ENCODE assay signal across 1 cellular context in the genomic region with DNA sequence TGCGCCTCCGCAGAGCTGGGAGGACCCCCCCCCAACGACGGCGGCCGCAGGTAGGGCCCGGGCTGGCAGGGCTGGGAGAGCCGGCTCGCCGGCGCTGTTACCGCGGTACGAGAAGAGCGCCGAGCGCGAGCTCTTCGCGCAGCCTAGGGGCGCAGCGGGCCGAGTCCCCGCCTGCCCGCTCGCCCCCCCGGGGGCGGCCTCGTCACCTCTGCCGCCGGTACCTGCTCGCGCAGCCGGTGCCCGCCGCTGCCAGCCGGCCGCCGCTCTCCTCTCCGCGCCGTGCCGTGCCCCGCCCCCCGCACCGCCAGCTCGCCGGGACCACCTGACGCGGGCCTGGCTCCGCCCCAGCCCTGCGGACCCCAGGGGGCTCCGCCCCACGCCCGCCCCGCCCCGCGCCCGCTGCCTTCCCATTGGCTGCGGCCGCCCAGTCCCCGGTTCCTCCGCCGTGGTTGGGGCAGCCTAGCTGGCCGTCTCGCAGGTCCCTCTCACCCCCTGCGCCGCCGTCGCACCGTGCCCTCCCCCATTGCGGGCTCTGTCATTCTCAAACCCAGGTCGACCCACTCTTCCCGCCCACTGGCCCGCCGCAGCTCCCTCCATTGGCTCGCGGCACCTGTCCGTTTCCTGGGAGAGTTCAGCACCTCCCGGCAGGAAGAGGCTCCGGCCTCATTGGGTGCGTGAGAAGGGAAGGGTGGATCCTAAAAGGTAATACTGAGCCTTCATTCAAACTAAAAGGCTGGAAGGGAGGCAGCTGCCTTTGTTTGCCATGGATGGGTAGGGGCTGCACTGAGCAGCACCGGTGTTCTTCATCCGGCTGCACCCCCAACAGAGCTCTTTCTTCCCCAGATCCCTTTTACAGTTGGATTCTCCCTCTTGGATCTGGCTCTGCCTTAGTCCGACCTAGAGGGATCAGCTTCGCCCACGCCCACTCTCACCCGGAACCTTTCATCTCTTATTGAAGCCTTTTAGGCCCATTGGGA.
TF ChIP-seq lines count a peak whose summit lies in the region.

Gene MAP3K9 (minus strand): TSS at position 276 of the 977 bp plus-strand sequence. CDS start 342 bp downstream, outside the sequence.

TF ChIP-seq in HepG2, 621 proteins besides CTCF, POLR2A, EP300 and RAD21 (continued from another document and continues in another):
- TF ChIP-seq ZNF782 (CRISPR knock-in tag; IDR thresholded peaks at IDR 0.05; ENCODE audit: borderline replicate concordance): no peak
- no peak for TF ChIP-seq ZNF773 (CRISPR knock-in tag; IDR thresholded peaks at IDR 0.05; ENCODE audit: borderline replicate concordance)
- TF ChIP-seq, protein P1, sequence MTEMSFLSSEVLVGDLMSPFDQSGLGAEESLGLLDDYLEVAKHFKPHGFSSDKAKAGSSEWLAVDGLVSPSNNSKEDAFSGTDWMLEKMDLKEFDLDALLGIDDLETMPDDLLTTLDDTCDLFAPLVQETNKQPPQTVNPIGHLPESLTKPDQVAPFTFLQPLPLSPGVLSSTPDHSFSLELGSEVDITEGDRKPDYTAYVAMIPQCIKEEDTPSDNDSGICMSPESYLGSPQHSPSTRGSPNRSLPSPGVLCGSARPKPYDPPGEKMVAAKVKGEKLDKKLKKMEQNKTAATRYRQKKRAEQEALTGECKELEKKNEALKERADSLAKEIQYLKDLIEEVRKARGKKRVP (CRISPR knock-in tag; IDR thresholded peaks at IDR 0.05): no peak
- TF ChIP-seq ZNF83 (CRISPR knock-in tag; IDR thresholded peaks at IDR 0.05; ENCODE audit: borderline replicate concordance): no peak
- no peak for TF ChIP-seq HNF1A (IDR thresholded peaks at IDR 0.05; ENCODE audit: low read depth)
- peak; percentile 28; the same call in 1 of the 2 replicates for TF ChIP-seq HNF1A (CRISPR knock-in tag; IDR thresholded peaks at IDR 0.05; ENCODE audit: borderline replicate concordance)
- TF ChIP-seq ZBTB38 (CRISPR knock-in tag; IDR thresholded peaks at IDR 0.05): no peak
- no peak for TF ChIP-seq ZNF878 (CRISPR knock-in tag; IDR thresholded peaks at IDR 0.05)
- 0 out of 2 replicates have a peak, but pooled peaks have one; percentile 29 for TF ChIP-seq TARDBP (CRISPR knock-in tag; IDR thresholded peaks at IDR 0.05)
- TF ChIP-seq SOX6 (IDR thresholded peaks at IDR 0.05): no peak
- peak; percentile 31; the same call in 1 of the 2 replicates for TF ChIP-seq SOX6 (CRISPR knock-in tag; IDR thresholded peaks at IDR 0.05)
- TF ChIP-seq SATB2 (CRISPR knock-in tag; IDR thresholded peaks at IDR 0.05): no peak
- peak; percentile 52; the same call in 1 of the 2 replicates for TF ChIP-seq KAT8 (CRISPR knock-in tag; IDR thresholded peaks at IDR 0.05)
- TF ChIP-seq THYN1 (CRISPR knock-in tag; IDR thresholded peaks at IDR 0.05; ENCODE audit: borderline replicate concordance, low read depth): no peak
- no peak for TF ChIP-seq ZNF672 (CRISPR knock-in tag; IDR thresholded peaks at IDR 0.05)
- TF ChIP-seq ZNF562 (CRISPR knock-in tag; IDR thresholded peaks at IDR 0.05; ENCODE audit: borderline replicate concordance): no peak
- TF ChIP-seq MED8 (CRISPR knock-in tag; IDR thresholded peaks at IDR 0.05; ENCODE audit: insufficient replicate concordance): no peak
- no peak for TF ChIP-seq ZNF557 (CRISPR knock-in tag; IDR thresholded peaks at IDR 0.05)
- TF ChIP-seq SIN3A (IDR thresholded peaks at IDR 0.05; ENCODE audit: borderline replicate concordance, low read depth, low read length): peak; percentile 63; the same call in 1 of the 2 replicates
- TF ChIP-seq NCOR1 (IDR thresholded peaks at IDR 0.05; ENCODE audit: borderline replicate concordance, low read length): no peak; the same call in 1 of the 2 replicates
- TF ChIP-seq RBFOX2 (IDR thresholded peaks at IDR 0.05; ENCODE audit: low read depth, low read length): peak; percentile 48; the same call in 1 of the 2 replicates
- no peak for TF ChIP-seq FOXC1 (CRISPR knock-in tag; IDR thresholded peaks at IDR 0.05; ENCODE audit: borderline replicate concordance)
- TF ChIP-seq KDM1A (CRISPR knock-in tag; IDR thresholded peaks at IDR 0.05): no peak
- no peak for TF ChIP-seq SP1 (IDR thresholded peaks at IDR 0.05)
- peak; percentile 58 for TF ChIP-seq SP1 (CRISPR knock-in tag; IDR thresholded peaks at IDR 0.05)
- TF ChIP-seq, protein P2, sequence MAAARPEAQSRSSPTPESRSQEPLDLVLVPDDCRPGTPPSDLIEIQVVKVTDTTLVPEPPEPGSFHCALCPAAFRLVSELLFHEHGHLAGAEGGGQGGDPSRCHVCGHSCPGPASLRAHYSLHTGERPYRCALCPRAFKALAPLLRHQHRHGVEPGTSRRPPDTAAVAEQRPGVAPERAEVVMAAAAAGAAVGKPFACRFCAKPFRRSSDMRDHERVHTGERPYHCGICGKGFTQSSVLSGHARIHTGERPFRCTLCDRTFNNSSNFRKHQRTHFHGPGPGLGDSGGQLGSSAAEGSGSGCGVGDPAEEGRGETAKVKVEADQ (CRISPR knock-in tag; IDR thresholded peaks at IDR 0.05; ENCODE audit: borderline replicate concordance): no peak
- TF ChIP-seq ZNF547 (CRISPR knock-in tag; IDR thresholded peaks at IDR 0.05): no peak
- TF ChIP-seq, protein P3, sequence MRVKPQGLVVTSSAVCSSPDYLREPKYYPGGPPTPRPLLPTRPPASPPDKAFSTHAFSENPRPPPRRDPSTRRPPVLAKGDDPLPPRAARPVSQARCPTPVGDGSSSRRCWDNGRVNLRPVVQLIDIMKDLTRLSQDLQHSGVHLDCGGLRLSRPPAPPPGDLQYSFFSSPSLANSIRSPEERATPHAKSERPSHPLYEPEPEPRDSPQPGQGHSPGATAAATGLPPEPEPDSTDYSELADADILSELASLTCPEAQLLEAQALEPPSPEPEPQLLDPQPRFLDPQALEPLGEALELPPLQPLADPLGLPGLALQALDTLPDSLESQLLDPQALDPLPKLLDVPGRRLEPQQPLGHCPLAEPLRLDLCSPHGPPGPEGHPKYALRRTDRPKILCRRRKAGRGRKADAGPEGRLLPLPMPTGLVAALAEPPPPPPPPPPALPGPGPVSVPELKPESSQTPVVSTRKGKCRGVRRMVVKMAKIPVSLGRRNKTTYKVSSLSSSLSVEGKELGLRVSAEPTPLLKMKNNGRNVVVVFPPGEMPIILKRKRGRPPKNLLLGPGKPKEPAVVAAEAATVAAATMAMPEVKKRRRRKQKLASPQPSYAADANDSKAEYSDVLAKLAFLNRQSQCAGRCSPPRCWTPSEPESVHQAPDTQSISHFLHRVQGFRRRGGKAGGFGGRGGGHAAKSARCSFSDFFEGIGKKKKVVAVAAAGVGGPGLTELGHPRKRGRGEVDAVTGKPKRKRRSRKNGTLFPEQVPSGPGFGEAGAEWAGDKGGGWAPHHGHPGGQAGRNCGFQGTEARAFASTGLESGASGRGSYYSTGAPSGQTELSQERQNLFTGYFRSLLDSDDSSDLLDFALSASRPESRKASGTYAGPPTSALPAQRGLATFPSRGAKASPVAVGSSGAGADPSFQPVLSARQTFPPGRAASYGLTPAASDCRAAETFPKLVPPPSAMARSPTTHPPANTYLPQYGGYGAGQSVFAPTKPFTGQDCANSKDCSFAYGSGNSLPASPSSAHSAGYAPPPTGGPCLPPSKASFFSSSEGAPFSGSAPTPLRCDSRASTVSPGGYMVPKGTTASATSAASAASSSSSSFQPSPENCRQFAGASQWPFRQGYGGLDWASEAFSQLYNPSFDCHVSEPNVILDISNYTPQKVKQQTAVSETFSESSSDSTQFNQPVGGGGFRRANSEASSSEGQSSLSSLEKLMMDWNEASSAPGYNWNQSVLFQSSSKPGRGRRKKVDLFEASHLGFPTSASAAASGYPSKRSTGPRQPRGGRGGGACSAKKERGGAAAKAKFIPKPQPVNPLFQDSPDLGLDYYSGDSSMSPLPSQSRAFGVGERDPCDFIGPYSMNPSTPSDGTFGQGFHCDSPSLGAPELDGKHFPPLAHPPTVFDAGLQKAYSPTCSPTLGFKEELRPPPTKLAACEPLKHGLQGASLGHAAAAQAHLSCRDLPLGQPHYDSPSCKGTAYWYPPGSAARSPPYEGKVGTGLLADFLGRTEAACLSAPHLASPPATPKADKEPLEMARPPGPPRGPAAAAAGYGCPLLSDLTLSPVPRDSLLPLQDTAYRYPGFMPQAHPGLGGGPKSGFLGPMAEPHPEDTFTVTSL (CRISPR knock-in tag; IDR thresholded peaks at IDR 0.05; ENCODE audit: borderline replicate concordance): 0 out of 2 replicates have a peak, but pooled peaks have one; percentile 38
- TF ChIP-seq, protein P4, sequence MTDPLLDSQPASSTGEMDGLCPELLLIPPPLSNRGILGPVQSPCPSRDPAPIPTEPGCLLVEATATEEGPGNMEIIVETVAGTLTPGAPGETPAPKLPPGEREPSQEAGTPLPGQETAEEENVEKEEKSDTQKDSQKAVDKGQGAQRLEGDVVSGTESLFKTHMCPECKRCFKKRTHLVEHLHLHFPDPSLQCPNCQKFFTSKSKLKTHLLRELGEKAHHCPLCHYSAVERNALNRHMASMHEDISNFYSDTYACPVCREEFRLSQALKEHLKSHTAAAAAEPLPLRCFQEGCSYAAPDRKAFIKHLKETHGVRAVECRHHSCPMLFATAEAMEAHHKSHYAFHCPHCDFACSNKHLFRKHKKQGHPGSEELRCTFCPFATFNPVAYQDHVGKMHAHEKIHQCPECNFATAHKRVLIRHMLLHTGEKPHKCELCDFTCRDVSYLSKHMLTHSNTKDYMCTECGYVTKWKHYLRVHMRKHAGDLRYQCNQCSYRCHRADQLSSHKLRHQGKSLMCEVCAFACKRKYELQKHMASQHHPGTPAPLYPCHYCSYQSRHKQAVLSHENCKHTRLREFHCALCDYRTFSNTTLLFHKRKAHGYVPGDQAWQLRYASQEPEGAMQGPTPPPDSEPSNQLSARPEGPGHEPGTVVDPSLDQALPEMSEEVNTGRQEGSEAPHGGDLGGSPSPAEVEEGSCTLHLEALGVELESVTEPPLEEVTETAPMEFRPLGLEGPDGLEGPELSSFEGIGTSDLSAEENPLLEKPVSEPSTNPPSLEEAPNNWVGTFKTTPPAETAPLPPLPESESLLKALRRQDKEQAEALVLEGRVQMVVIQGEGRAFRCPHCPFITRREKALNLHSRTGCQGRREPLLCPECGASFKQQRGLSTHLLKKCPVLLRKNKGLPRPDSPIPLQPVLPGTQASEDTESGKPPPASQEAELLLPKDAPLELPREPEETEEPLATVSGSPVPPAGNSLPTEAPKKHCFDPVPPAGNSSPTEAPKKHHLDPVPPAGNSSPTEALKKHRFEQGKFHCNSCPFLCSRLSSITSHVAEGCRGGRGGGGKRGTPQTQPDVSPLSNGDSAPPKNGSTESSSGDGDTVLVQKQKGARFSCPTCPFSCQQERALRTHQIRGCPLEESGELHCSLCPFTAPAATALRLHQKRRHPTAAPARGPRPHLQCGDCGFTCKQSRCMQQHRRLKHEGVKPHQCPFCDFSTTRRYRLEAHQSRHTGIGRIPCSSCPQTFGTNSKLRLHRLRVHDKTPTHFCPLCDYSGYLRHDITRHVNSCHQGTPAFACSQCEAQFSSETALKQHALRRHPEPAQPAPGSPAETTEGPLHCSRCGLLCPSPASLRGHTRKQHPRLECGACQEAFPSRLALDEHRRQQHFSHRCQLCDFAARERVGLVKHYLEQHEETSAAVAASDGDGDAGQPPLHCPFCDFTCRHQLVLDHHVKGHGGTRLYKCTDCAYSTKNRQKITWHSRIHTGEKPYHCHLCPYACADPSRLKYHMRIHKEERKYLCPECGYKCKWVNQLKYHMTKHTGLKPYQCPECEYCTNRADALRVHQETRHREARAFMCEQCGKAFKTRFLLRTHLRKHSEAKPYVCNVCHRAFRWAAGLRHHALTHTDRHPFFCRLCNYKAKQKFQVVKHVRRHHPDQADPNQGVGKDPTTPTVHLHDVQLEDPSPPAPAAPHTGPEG (CRISPR knock-in tag; IDR thresholded peaks at IDR 0.05): 0 out of 2 replicates have a peak, but pooled peaks have one; percentile 11
- TF ChIP-seq, protein P5, sequence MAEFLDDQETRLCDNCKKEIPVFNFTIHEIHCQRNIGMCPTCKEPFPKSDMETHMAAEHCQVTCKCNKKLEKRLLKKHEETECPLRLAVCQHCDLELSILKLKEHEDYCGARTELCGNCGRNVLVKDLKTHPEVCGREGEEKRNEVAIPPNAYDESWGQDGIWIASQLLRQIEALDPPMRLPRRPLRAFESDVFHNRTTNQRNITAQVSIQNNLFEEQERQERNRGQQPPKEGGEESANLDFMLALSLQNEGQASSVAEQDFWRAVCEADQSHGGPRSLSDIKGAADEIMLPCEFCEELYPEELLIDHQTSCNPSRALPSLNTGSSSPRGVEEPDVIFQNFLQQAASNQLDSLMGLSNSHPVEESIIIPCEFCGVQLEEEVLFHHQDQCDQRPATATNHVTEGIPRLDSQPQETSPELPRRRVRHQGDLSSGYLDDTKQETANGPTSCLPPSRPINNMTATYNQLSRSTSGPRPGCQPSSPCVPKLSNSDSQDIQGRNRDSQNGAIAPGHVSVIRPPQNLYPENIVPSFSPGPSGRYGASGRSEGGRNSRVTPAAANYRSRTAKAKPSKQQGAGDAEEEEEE (CRISPR knock-in tag; IDR thresholded peaks at IDR 0.05; ENCODE audit: borderline replicate concordance): no peak
- TF ChIP-seq ZNF264 (CRISPR knock-in tag; IDR thresholded peaks at IDR 0.05): no peak
- TF ChIP-seq IKZF5 (CRISPR knock-in tag; IDR thresholded peaks at IDR 0.05): 0 out of 2 replicates have a peak, but pooled peaks have one; percentile 15
- no peak for TF ChIP-seq ZFP37 (CRISPR knock-in tag; IDR thresholded peaks at IDR 0.05; ENCODE audit: borderline replicate concordance)
